In the genomic region with DNA sequence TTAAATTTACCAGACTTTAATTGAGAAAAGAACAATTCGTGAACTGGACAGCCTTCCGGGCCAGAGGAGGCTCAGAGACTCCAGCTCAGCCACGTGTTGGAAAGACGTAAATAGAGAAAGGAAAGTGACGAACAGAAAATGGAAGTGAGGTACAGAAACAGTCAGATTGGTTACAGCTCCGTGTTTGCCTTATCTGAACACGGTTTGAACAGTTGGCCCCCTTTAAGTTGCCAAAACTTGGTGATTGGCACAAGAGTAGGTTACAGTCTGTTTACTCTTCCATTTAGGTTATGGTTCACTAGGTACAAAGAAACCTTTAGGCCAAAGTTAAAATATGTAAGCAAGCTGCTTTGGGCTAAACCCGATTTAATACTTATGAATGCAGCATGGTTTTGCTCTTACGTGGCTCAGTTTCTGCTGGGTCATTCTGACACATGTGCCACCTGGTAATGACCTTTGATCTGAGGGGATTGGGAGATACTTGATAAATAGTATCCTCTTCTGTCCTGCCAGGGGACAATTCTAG, we compare ENCODE assay signal across 15 cellular contexts.
DNase-seq lines count a peak whose midpoint lies in the region; ATAC-seq, FAIRE-seq and TF ChIP-seq lines count a peak whose summit lies in the region.
"Had no signal": no experiment of that assay in that cellular context is flagged by ENCODE, and none has a peak within 500 bp of the region (broad histone marks: within the 10 kb centered on the region; RNA-seq: fewer than 3 reads in every experiment).

No MANE protein-coding gene starts in this region.

- H3K79me2 ChIP-seq in OCI-LY1 (ENCODE audit: insufficient read depth, low read length): no peaks in the 10 kb centered on the region

- peaks cover 50% of the 10 kb centered on the region for H3K4me1 ChIP-seq in A549
- H3K4me1 ChIP-seq in OCI-LY1 (ENCODE audit: insufficient read depth, low read length, severe bottlenecking): peaks cover 12% of the 10 kb centered on the region

- DNase-seq in A549 (ENCODE audit: low read depth in 1 of 2, low spot score in 1 of 2) (peak; percentile 31 to 90), MV-4-11 (lab: John Stamatoyannopoulos, UW) (no peak), H54 (ENCODE audit: insufficient read length, low spot score) (no peak), SK-N-DZ (ENCODE audit: low spot score) (no peak)
- DNase-seq in activated CD4-positive, CD25-positive, alpha-beta regulatory T cell (lab: John Stamatoyannopoulos, UW): no peak
- DNase-seq: activated naive CD4-positive, alpha-beta T cell treated with anti-CD3 and anti-CD28 coated beads, Interleukin-2, amount 10 ng/mL, durations not matched to agents 7 days and 5 days; NCI-H1092 treated with DMSO at 0.1 percent for 48 hours; NCI-H524; posterior cingulate gyrus; stimulated activated CD8-positive, alpha-beta memory T cell treated with anti-CD3 and anti-CD28 coated beads, Interleukin-4, amount 100 ng/mL, for 48 hours had no signal

- CTCF ChIA-PET in A549 (lab: Yijun Ruan, JAX): interaction anchor here (2.0 kb wide), 2 partner anchors 63 to 70 kb away, joined by 4 read pairs; no protein-coding TSS in a partner anchor

- TF ChIP-seq POLR2A in A549 (IDR thresholded peaks at IDR 0.05; ENCODE audit: low read length) (no peak), H54 (IDR thresholded peaks at IDR 0.05; ENCODE audit: low read depth, low read length) (no peak)

- H3K4me3 ChIP-seq in A549 (no peak overlapping the region), OCI-LY1 (ENCODE audit: low read depth, low read length, poor library complexity, severe bottlenecking) (no peak overlapping the region)

- TF ChIP-seq RAD21 in A549 (conservative IDR thresholded peaks at IDR 0.05 in 1 of 2, IDR thresholded peaks at IDR 0.05 in 1 of 2): no peak

- no peaks in the 10 kb centered on the region for H3F3A ChIP-seq in OCI-LY1 (ENCODE audit: insufficient read depth, low read length)

- TF ChIP-seq CTCF in A549 (IDR thresholded peaks at IDR 0.05): no peak
- no peak for TF ChIP-seq CTCF in OCI-LY1 (IDR thresholded peaks at IDR 0.05; ENCODE audit: low read length)

- H4K20me1 ChIP-seq in OCI-LY1 (ENCODE audit: insufficient read depth, low read length): no peaks in the 10 kb centered on the region

- ATAC-seq in A549 (peak in 1 of 2 experiments; percentile 73; a peak in 3 of 6 replicates), GM18907 (IDR thresholded peaks at IDR 0.05; ENCODE audit: unreplicated experiment) (peak; percentile 68), HG02798 (IDR thresholded peaks at IDR 0.05; ENCODE audit: poor library complexity, unreplicated experiment) (peak; percentile 82)

- POLR2A ChIA-PET in A549 (lab: Yijun Ruan, JAX): no interaction called here

- no peak overlapping the region for H2AFZ ChIP-seq in OCI-LY1 (ENCODE audit: low read length)

- H3K9me2 ChIP-seq in OCI-LY1 (ENCODE audit: low read depth, low read length): no peaks in the 10 kb centered on the region

- no peaks in the 10 kb centered on the region for H3K27me3 ChIP-seq in OCI-LY1 (ENCODE audit: insufficient read depth, low read length)

- TF ChIP-seq EP300 in A549 (IDR thresholded peaks at IDR 0.05): peak in 1 of 2 experiments; percentile 52; a peak in 2 of 5 replicates

- H3K36me3 ChIP-seq in OCI-LY1 (ENCODE audit: insufficient read depth, low read length): no peaks in the 10 kb centered on the region; the same call in 1 of the 2 replicates

- 24% methylated on average over 9 of the region's 9 CpGs for WGBS in A549 (ENCODE audit: missing lambda C conversion rate)

- H3K4me2 ChIP-seq in A549 (peak overlapping the region; percentile 43), OCI-LY1 (ENCODE audit: low read length) (peak overlapping the region; percentile 47; the same call in 1 of the 2 replicates)

- H3K27ac ChIP-seq in A549 (peak overlapping the region; percentile 79 to 83), OCI-LY1 (ENCODE audit: low read depth, low read length, poor library complexity, severe bottlenecking) (no peak overlapping the region)

- H3K9me3 ChIP-seq in A549: peaks cover 4% of the 10 kb centered on the region; the same call in 2 of the 3 replicates
- no peaks in the 10 kb centered on the region for H3K9me3 ChIP-seq in OCI-LY1 (ENCODE audit: low read length)

- no peak for FAIRE-seq in A549 (lab: Jason Lieb, UNC)
- FAIRE-seq in H54 (lab: Jason Lieb, UNC): no peak
- FAIRE-seq: endothelial cell of umbilical vein, HTR-8/SVneo had no signal

- H3K9ac ChIP-seq in OCI-LY1 (ENCODE audit: low read length): no peak overlapping the region; the same call in 1 of the 2 replicates

TF ChIP-seq in A549, 52 proteins besides CTCF, POLR2A, EP300 and RAD21:
- TF ChIP-seq FOSL2 (IDR thresholded peaks at IDR 0.05) (no peak), FOSL2 (CRISPR knock-in tag; IDR thresholded peaks at IDR 0.05) (0 out of 2 replicates have a peak, but pooled peaks have one; percentile 20), NFE2L2 (conservative IDR thresholded peaks at IDR 0.05; ENCODE audit: low read length) (peak; percentile 82), EHF (CRISPR knock-in tag; IDR thresholded peaks at IDR 0.05) (no peak), MYC (IDR thresholded peaks at IDR 0.05; ENCODE audit: borderline replicate concordance, low read length) (no peak), SREBF2 (IDR thresholded peaks at IDR 0.05) (no peak), MAFK (IDR thresholded peaks at IDR 0.05; ENCODE audit: partially characterized antibody) (peak; percentile 90), ZC3H11A (IDR thresholded peaks at IDR 0.05) (no peak), GATA3 (IDR thresholded peaks at IDR 0.05; ENCODE audit: borderline replicate concordance) (peak; percentile 77), JUN (IDR thresholded peaks at IDR 0.05) (peak in 1 of 2 experiments; percentile 30; a peak in 1 of 5 replicates), HEYL (CRISPR knock-in tag; IDR thresholded peaks at IDR 0.05) (peak; percentile 54; the same call in 1 of the 2 replicates), HOXB5 (CRISPR knock-in tag; IDR thresholded peaks at IDR 0.05) (peak; percentile 21; the same call in 1 of the 2 replicates), CHD4 (IDR thresholded peaks at IDR 0.05; ENCODE audit: borderline replicate concordance) (no peak)
- TF ChIP-seq, protein P1, sequence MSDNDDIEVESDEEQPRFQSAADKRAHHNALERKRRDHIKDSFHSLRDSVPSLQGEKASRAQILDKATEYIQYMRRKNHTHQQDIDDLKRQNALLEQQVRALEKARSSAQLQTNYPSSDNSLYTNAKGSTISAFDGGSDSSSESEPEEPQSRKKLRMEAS (IDR thresholded peaks at IDR 0.05): peak; percentile 80
- TF ChIP-seq, protein P2, sequence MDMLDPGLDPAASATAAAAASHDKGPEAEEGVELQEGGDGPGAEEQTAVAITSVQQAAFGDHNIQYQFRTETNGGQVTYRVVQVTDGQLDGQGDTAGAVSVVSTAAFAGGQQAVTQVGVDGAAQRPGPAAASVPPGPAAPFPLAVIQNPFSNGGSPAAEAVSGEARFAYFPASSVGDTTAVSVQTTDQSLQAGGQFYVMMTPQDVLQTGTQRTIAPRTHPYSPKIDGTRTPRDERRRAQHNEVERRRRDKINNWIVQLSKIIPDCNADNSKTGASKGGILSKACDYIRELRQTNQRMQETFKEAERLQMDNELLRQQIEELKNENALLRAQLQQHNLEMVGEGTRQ (IDR thresholded peaks at IDR 0.05): 0 out of 2 replicates have a peak, but pooled peaks have one; percentile 16
- TF ChIP-seq, protein P3, sequence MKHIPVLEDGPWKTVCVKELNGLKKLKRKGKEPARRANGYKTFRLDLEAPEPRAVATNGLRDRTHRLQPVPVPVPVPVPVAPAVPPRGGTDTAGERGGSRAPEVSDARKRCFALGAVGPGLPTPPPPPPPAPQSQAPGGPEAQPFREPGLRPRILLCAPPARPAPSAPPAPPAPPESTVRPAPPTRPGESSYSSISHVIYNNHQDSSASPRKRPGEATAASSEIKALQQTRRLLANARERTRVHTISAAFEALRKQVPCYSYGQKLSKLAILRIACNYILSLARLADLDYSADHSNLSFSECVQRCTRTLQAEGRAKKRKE (CRISPR knock-in tag; IDR thresholded peaks at IDR 0.05; ENCODE audit: low read depth): peak; percentile 44; the same call in 1 of the 2 replicates
- TF ChIP-seq, protein P4, sequence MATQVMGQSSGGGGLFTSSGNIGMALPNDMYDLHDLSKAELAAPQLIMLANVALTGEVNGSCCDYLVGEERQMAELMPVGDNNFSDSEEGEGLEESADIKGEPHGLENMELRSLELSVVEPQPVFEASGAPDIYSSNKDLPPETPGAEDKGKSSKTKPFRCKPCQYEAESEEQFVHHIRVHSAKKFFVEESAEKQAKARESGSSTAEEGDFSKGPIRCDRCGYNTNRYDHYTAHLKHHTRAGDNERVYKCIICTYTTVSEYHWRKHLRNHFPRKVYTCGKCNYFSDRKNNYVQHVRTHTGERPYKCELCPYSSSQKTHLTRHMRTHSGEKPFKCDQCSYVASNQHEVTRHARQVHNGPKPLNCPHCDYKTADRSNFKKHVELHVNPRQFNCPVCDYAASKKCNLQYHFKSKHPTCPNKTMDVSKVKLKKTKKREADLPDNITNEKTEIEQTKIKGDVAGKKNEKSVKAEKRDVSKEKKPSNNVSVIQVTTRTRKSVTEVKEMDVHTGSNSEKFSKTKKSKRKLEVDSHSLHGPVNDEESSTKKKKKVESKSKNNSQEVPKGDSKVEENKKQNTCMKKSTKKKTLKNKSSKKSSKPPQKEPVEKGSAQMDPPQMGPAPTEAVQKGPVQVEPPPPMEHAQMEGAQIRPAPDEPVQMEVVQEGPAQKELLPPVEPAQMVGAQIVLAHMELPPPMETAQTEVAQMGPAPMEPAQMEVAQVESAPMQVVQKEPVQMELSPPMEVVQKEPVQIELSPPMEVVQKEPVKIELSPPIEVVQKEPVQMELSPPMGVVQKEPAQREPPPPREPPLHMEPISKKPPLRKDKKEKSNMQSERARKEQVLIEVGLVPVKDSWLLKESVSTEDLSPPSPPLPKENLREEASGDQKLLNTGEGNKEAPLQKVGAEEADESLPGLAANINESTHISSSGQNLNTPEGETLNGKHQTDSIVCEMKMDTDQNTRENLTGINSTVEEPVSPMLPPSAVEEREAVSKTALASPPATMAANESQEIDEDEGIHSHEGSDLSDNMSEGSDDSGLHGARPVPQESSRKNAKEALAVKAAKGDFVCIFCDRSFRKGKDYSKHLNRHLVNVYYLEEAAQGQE (IDR thresholded peaks at IDR 0.05): no peak

Comparison
In these comparisons a context has a peak if more than half of its experiments do, and no peak if none do; other contexts are left out.
1. DNase-seq: peak in A549 (2 of 2); none in activated CD4-positive, CD25-positive, alpha-beta regulatory T cell (0 of 4), MV-4-11 (single experiment), H54 (single experiment) and SK-N-DZ (single experiment).